Comparison of ENCODE assay signal across 9 cellular contexts in genomic region chr2:36965751-36966369, GRCh38. TPM values are rescaled to one million over a fixed set of nuclear protein-coding genes. Genes with fewer than 3 reads are reported as not detected.
DNase-seq lines count a peak whose midpoint lies in the region; ATAC-seq, FAIRE-seq and TF ChIP-seq lines count a peak whose summit lies in the region.
"Had no signal": no experiment of that assay in that cellular context is flagged by ENCODE, and none has a peak within 500 bp of the region (broad histone marks: within the 10 kb centered on the region; RNA-seq: fewer than 3 reads in every experiment).

No MANE protein-coding gene starts in this region.

- H3K9me3 Mint-ChIP-seq in CD14-positive monocyte, result peaks cover 0 to 1% (median 0%) of the 10 kb centered on the region in 7 donors

- H3K4me1 Mint-ChIP-seq in CD14-positive monocyte, result peaks cover 39% of the 10 kb centered on the region

- H3K4me2 ChIP-seq in GM12878 (ENCODE audit: control insufficient read depth, insufficient read depth), result peak overlapping the region; percentile 74

- intact Hi-C loops in CD14-positive monocyte (cut with micrococcal nuclease), result no loop called here
- intact Hi-C loops in GM12878 (cut with micrococcal nuclease; ENCODE audit: unreplicated experiment), result loop anchor here (5.0 kb wide), 1 partner anchor 116 kb away; the partner anchor contains the start of genes GPATCH11 and HEATR5B

- no peak for DNase-seq in CD14-positive monocyte (ENCODE audit: low spot score)
- DNase-seq in SK-MEL-5 (ENCODE audit: low read depth, low spot score), result peak; percentile 43
- DNase-seq in GM12878 (ENCODE audit: low read depth, low spot score), result no peak
- DNase-seq in stimulated activated CD4-positive, alpha-beta T cell treated with anti-CD3 and anti-CD28 coated beads, Interleukin-15, amount 100 ng/mL, for 24 hours, result peak; percentile 65
- DNase-seq in superior temporal gyrus (ENCODE audit: extremely low spot score), result no peak

- TF ChIP-seq RAD21 in GM12878 (IDR thresholded peaks at IDR 0.05; ENCODE audit: insufficient read depth, low read depth, low read length), result no peak

- peak overlapping the region; percentile 71 for H3K27ac ChIP-seq in GM12878 (ENCODE audit: control insufficient read depth, insufficient read depth)

- H3K36me3 ChIP-seq in GM12878 (ENCODE audit: control insufficient read depth in 2 of 2, insufficient read depth in 2 of 2, low read length in 1 of 2), result no peaks in the 10 kb centered on the region

- H2AFZ ChIP-seq in GM12878 (ENCODE audit: control insufficient read depth, low read depth, low read length), result peak overlapping the region; percentile 81

- H3K4me3 ChIP-seq in GM12878 (peak overlapping the region; percentile 98), iPS-18c (ENCODE audit: insufficient read depth, low read depth, low read length) (peak overlapping the region; percentile 94)

- ATAC-seq in GM19372 (IDR thresholded peaks at IDR 0.05; ENCODE audit: low read depth, unreplicated experiment), result peak; percentile 23
- ATAC-seq in HG03521 (IDR thresholded peaks at IDR 0.05; ENCODE audit: unreplicated experiment), result peak; percentile 24
- peak; percentile 45 for ATAC-seq in GM12878

- H3K9ac ChIP-seq in GM12878 (ENCODE audit: control insufficient read depth, insufficient read depth, low read length), result peak overlapping the region; percentile 79

- no peak for TF ChIP-seq POLR2A in GM12878 (IDR thresholded peaks at IDR 0.05; ENCODE audit: low read depth, low read length)

- CTCF ChIA-PET in GM12878 (lab: Yijun Ruan, JAX), result interaction anchor here (1.1 kb wide), 1 partner anchor 181 kb away, joined by 4 read pairs; no protein-coding TSS in a partner anchor

- peaks cover 4% of the 10 kb centered on the region for H3K4me1 ChIP-seq in GM12878 (ENCODE audit: control insufficient read depth, insufficient read depth, low read length)

- H3K79me2 ChIP-seq in GM12878 (ENCODE audit: control insufficient read depth, insufficient read depth, low read length), result peaks cover 41% of the 10 kb centered on the region

- no peak for FAIRE-seq in GM12878 (lab: Jason Lieb, UNC)
- FAIRE-seq: TTC549 had no signal

- no peaks in the 10 kb centered on the region for H3K27me3 ChIP-seq in GM12878 (replicated peaks in 1 of 2; ENCODE audit: control insufficient read depth in 2 of 2, insufficient read depth in 2 of 2, low read length in 1 of 2)

- peaks cover 0 to 11% of the 10 kb centered on the region in 2 donors for H3K36me3 Mint-ChIP-seq in CD14-positive monocyte

- RAD21 ChIA-PET in GM12878 (lab: Charles Lee; ENCODE audit: unreplicated experiment), result interaction anchor here (1.0 kb wide), 1 partner anchor 13 kb away, joined by 3 read pairs; no protein-coding TSS in a partner anchor

- WGBS in GM12878 (ENCODE audit: insufficient coverage, insufficient replicate concordance, low lambda C conversion rate, missing lambda C conversion rate), result 1% methylated on average over 29 of the region's 42 CpGs

- in situ Hi-C loops in SK-MEL-5 (cut with HindIII; ENCODE audit: low pct_unique_long_range_greater_than_20kb, low sequenced_read_pairs), result no loop called here
- in situ Hi-C loops in GM12878 (cut with MboI), result no loop called here

- TF ChIP-seq EP300 in GM12878 (IDR thresholded peaks at IDR 0.05; ENCODE audit: borderline replicate concordance in 1 of 2, control insufficient read depth in 1 of 2, low read depth in 2 of 2, low read length in 2 of 2), result no peak

- TF ChIP-seq CTCF in CD14-positive monocyte (IDR thresholded peaks at IDR 0.05) (no peak), GM12878 (IDR thresholded peaks at IDR 0.05 in 2 of 3, conservative IDR thresholded peaks at IDR 0.05 in 1 of 3; ENCODE audit: control insufficient read depth in 2 of 3, extremely low read depth in 1 of 3, insufficient read depth in 1 of 3, low read depth in 3 of 3, low read length in 3 of 3) (no peak)

- POLR2A ChIA-PET in GM12878 (lab: Charles Lee), result interaction anchor here (0.7 to 1.3 kb wide), 3 partner anchors 48 to 126 kb away, joined by 3 to 6 read pairs (median 3); partner anchors contain the start of genes GPATCH11 and HEATR5B

- SMC1A ChIA-PET in GM12878 (lab: Charles Lee; ENCODE audit: uncharacterized antibody, unreplicated experiment), result no interaction called here

- peaks cover 2% of the 10 kb centered on the region in 3 donors for H3K27me3 Mint-ChIP-seq in CD14-positive monocyte (ENCODE audit: low read depth in 3 of 3)

- peak overlapping the region; percentile 64 to 95 (median 89) for H3K27ac Mint-ChIP-seq in CD14-positive monocyte

- H3K4me3 Mint-ChIP-seq in CD14-positive monocyte, result peak overlapping the region; percentile 96 to 97

- no TSS peak for BruUV-seq in GM12878 (replicated peaks; lab: Mats Ljungman, UMichigan)

- H3K9me3 ChIP-seq in GM12878 (replicated peaks; ENCODE audit: control insufficient read depth, insufficient read depth, low read length), result no peaks in the 10 kb centered on the region; the same call in 2 of the 3 replicates
- H3K9me3 ChIP-seq in iPS-18c (ENCODE audit: control insufficient read depth, insufficient read depth, low read length), result no peaks in the 10 kb centered on the region

- H4K20me1 ChIP-seq in GM12878 (ENCODE audit: control insufficient read depth, insufficient read depth), result no peaks in the 10 kb centered on the region

TF ChIP-seq in GM12878, 131 proteins besides CTCF, POLR2A, EP300 and RAD21:
- TF ChIP-seq BHLHE40 (IDR thresholded peaks at IDR 0.05; ENCODE audit: borderline replicate concordance in 1 of 2, low read depth in 2 of 2, low read length in 1 of 2) (peak; percentile 18 to 31; a peak in 2 of 4 replicates), IRF4 (IDR thresholded peaks at IDR 0.05; ENCODE audit: low read depth, low read length) (no peak), ZBED1 (IDR thresholded peaks at IDR 0.05; ENCODE audit: borderline replicate concordance) (no peak), NBN (IDR thresholded peaks at IDR 0.05) (peak; percentile 60), HDGF (IDR thresholded peaks at IDR 0.05) (0 out of 2 replicates have a peak, but pooled peaks have one; percentile 28), ZZZ3 (IDR thresholded peaks at IDR 0.05; ENCODE audit: control insufficient read depth, insufficient read length, low read depth) (no peak), EED (IDR thresholded peaks at IDR 0.05; ENCODE audit: low read depth) (peak; percentile 2; the same call in 1 of the 2 replicates), ESRRA (IDR thresholded peaks at IDR 0.05; ENCODE audit: low read length) (no peak)

RNA-seq across cellular contexts. Expression of gene STRN, which starts 0.5 kb away (rescaled TPM):
- polyA plus RNA-seq in CD14-positive monocyte (10 to 100 TPM; 10.7 to 15.7 TPM), GM12878 (2011; rRNA removed) (18.8 and 25.6 TPM in 2 replicates), GM12878 (2014; fragmentation: Illumina TruSeq; extraction: Trizol) (14.9 and 19.2 TPM in 2 replicates), GM12878 (2014; fragmentation: Nextera tagmentation; extraction: Ambion mirVana) (1 to 10 TPM in 1 of 2 experiments, under 1 TPM in 1; 1.00 to 1.4 TPM), GM12878 (2014; rRNA removed) (8.2 and 8.4 TPM in 2 replicates), GM12878 (2016; fragmentation: Nextera tagmentation; extraction: Ambion mirVana) (1 to 10 TPM; 5.2 to 6.4 TPM)
- total RNA-seq in SK-MEL-5 (2014; rRNA removed; shearing (Covaris generic)), result 20.4 and 23.2 TPM in 2 replicates
- polyA plus RNA-seq in SK-MEL-5 (2015; cell fraction: cytosol; rRNA removed), result 13.1 and 18.1 TPM in 2 replicates
- 15.5 and 20.4 TPM in 2 replicates for polyA plus RNA-seq in SK-MEL-5 (2015; cell fraction: nucleus; rRNA removed)
- 18.6 and 21.3 TPM in 2 replicates for total RNA-seq in GM12878 (2013; cell fraction: nucleolus; rRNA removed)
- total RNA-seq in GM12878 (2014; rRNA removed) (9.8 and 10.8 TPM in 2 replicates), GM12878 (2014; rRNA removed; fragmentation: Illumina TruSeq; extraction: Trizol) (14.5 and 14.9 TPM in 2 replicates), GM12878 (2021) (19.2 and 19.6 TPM in 2 replicates)
- polyA plus RNA-seq in GM12878 (2011; ENCODE audit: low read depth), result 4.5 TPM
- 6.9 and 8.2 TPM in 2 replicates for polyA plus RNA-seq in GM12878 (2011; cell fraction: cytosol; rRNA removed)
- 12.4 and 15.7 TPM in 2 replicates for polyA plus RNA-seq in GM12878 (2011; cell fraction: nucleus; rRNA removed)
- polyA plus RNA-seq in GM12878 (2012), result 5.3 and 6.9 TPM in 2 replicates
- 23.0 and 43.3 TPM in 2 replicates for polyA minus RNA-seq in GM12878 (2011; rRNA and poly(A)+ RNA removed)
- polyA minus RNA-seq in GM12878 (2011; cell fraction: cytosol; rRNA and poly(A)+ RNA removed), result 5.7 and 7.6 TPM in 2 replicates
- 8.9 and 12.9 TPM in 2 replicates for polyA minus RNA-seq in GM12878 (2011; cell fraction: nucleus; rRNA and poly(A)+ RNA removed)

Comparison
In these comparisons a context has a peak if more than half of its experiments do, and no peak if none do; other contexts are left out.
1. DNase-seq: peak in SK-MEL-5 (single experiment) and stimulated activated CD4-positive, alpha-beta T cell treated with anti-CD3 and anti-CD28 coated beads, Interleukin-15, amount 100 ng/mL, for 24 hours (single experiment); none in CD14-positive monocyte (single experiment), GM12878 (single experiment) and superior temporal gyrus (single experiment).
2. Peak in every context shown above with its lines, with median percentiles within 50 percentile points of each other: ATAC-seq.